22 cellular contexts compared by ENCODE assay signal in the genomic region with DNA sequence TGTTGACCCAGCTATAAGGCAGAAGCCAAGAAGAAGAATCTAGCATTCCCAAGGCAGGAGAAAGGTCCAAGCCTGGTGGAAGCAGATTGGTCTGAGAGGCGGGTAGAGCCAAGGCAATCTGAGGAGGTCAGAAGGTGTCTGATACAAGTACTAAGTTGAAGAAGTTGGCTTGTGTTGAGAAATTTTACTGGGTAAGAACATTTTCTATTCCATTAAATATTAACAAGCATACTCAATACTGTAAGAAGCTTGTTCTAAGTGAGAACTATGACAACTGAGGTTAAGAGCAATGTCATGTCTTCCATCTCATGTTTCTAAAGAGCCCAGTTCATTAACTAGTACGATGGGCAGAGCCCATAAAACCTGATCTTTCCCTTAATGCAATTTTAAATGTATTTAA.
A peak's percentile ranks its signal among the peaks of the same experiment; 100 is the strongest.
DNase-seq lines count a peak whose midpoint lies in the region; ATAC-seq, FAIRE-seq and TF ChIP-seq lines count a peak whose summit lies in the region.
"Had no signal": no experiment of that assay in that cellular context is flagged by ENCODE, and none has a peak within 500 bp of the region (broad histone marks: within the 10 kb centered on the region; RNA-seq: fewer than 3 reads in every experiment).

No MANE protein-coding gene starts in this region.

- H3K4me1 Mint-ChIP-seq in stimulated activated naive B cell treated with anti-CD40 and anti-IgM and Interleukin-4, amounts not matched to agents 10 μg/mL and 1 μg/mL and 100 μg/mL, for 72 hours: no peaks in the 10 kb centered on the region
- no peaks in the 10 kb centered on the region for H3K4me1 Mint-ChIP-seq in CD4-positive, alpha-beta memory T cell
- H3K4me1 Mint-ChIP-seq: activated naive CD4-positive, alpha-beta T cell treated with anti-CD3 and anti-CD28 coated beads, Interleukin-2, amount 50 U/mL, for 24 hours; memory B cell; nephron progenitor cell; stimulated activated naive CD8-positive, alpha-beta T cell treated with anti-CD3 and anti-CD28 coated beads, Interleukin-15, amount 100 ng/mL, for 72 hours had no signal

- no peak overlapping the region for H2AFZ ChIP-seq in PC-9

- no peaks in the 10 kb centered on the region for H3K36me3 ChIP-seq in CD4-positive, alpha-beta memory T cell (ENCODE audit: insufficient read depth, low read length)
- no peaks in the 10 kb centered on the region for H3K36me3 ChIP-seq in PC-9 (ENCODE audit: low read depth)

- no peaks in the 10 kb centered on the region for H3K27me3 ChIP-seq in CD4-positive, alpha-beta memory T cell (ENCODE audit: insufficient read depth, low read length)
- H3K27me3 ChIP-seq in PC-9 (ENCODE audit: insufficient read depth, low read depth): no peaks in the 10 kb centered on the region

- H3K79me2 ChIP-seq in PC-9 (ENCODE audit: low read depth): no peaks in the 10 kb centered on the region

- H3K9me3 Mint-ChIP-seq in stimulated activated naive B cell treated with anti-CD40 and anti-IgM and Interleukin-4, amounts not matched to agents 10 μg/mL and 1 μg/mL and 100 μg/mL, for 72 hours: no peaks in the 10 kb centered on the region
- peaks cover 0 to 1% (median 0%) of the 10 kb centered on the region in 8 donors for H3K9me3 Mint-ChIP-seq in CD4-positive, alpha-beta memory T cell
- H3K9me3 Mint-ChIP-seq: activated naive CD4-positive, alpha-beta T cell treated with anti-CD3 and anti-CD28 coated beads, Interleukin-2, amount 50 U/mL, for 24 hours; memory B cell; nephron progenitor cell; stimulated activated naive CD8-positive, alpha-beta T cell treated with anti-CD3 and anti-CD28 coated beads, Interleukin-15, amount 100 ng/mL, for 72 hours had no signal

- POLR2A ChIA-PET in CD4-positive, alpha-beta memory T cell (lab: Charles Lee; ENCODE audit: partially characterized antibody): no interaction called here
- POLR2A ChIA-PET in PC-9 (lab: Charles Lee; ENCODE audit: unreplicated experiment): no interaction called here

- no peak overlapping the region for H3K4me3 Mint-ChIP-seq in stimulated activated naive B cell treated with anti-CD40 and anti-IgM and Interleukin-4, amounts not matched to agents 10 μg/mL and 1 μg/mL and 100 μg/mL, for 72 hours
- H3K4me3 Mint-ChIP-seq in CD4-positive, alpha-beta memory T cell: no peak overlapping the region
- H3K4me3 Mint-ChIP-seq: activated naive CD4-positive, alpha-beta T cell treated with anti-CD3 and anti-CD28 coated beads, Interleukin-2, amount 50 U/mL, for 24 hours; memory B cell; nephron progenitor cell; stimulated activated naive CD8-positive, alpha-beta T cell treated with anti-CD3 and anti-CD28 coated beads, Interleukin-15, amount 100 ng/mL, for 72 hours had no signal

- no peaks in the 10 kb centered on the region for H3K9me2 ChIP-seq in PC-9 (ENCODE audit: insufficient read depth)

- DNase-seq in GM18507 (ENCODE audit: extremely low spot score, insufficient read length, low read depth) (no peak), PC-9 (no peak)
- DNase-seq in stimulated activated naive B cell treated with anti-CD40 and anti-IgM and Interleukin-4, amounts not matched to agents 10 μg/mL and 1 μg/mL and 100 μg/mL, for 72 hours: no peak
- DNase-seq in CD4-positive, alpha-beta memory T cell: no peak
- DNase-seq in activated CD8-positive, alpha-beta memory T cell treated with anti-CD3 and anti-CD28 coated beads for 24 hours: no peak
- DNase-seq: activated CD4-positive, CD25-positive, alpha-beta regulatory T cell treated with anti-CD3 and anti-CD28 coated beads, Interleukin-2, amount 50 U/mL, for 72 hours; cortex of kidney; DMS79 treated with DMSO at 0.1 percent for 48 hours; KG1; NCI-H1092 treated with DMSO at 0.1 percent for 48 hours; nephron progenitor cell; SHP77; stimulated activated CD4-positive, alpha-beta T cell treated with anti-CD3 and anti-CD28 coated beads, Interleukin-15, amount 100 ng/mL, for 24 hours; stimulated activated naive CD8-positive, alpha-beta T cell treated with anti-CD3 and anti-CD28 coated beads, Interleukin-15, amount 100 ng/mL, for 72 hours; T-helper 2 cell had no signal

- no peaks in the 10 kb centered on the region for H3K9me3 ChIP-seq in CD4-positive, alpha-beta memory T cell (ENCODE audit: control insufficient read depth in 1 of 2, low read length in 2 of 2)
- H3K9me3 ChIP-seq in PC-9 (ENCODE audit: insufficient read depth, low read depth): no peaks in the 10 kb centered on the region
- H3K9me3 ChIP-seq: A549 had no signal

- BruUV-seq in PC-9 (replicated peaks; lab: Mats Ljungman, UMichigan): no TSS peak

- no peak overlapping the region for H3K4me2 ChIP-seq in PC-9
- H3K4me2 ChIP-seq: A549 had no signal

- H3K36me3 Mint-ChIP-seq in stimulated activated naive B cell treated with anti-CD40 and anti-IgM and Interleukin-4, amounts not matched to agents 10 μg/mL and 1 μg/mL and 100 μg/mL, for 72 hours: no peaks in the 10 kb centered on the region
- no peaks in the 10 kb centered on the region for H3K36me3 Mint-ChIP-seq in CD4-positive, alpha-beta memory T cell
- H3K36me3 Mint-ChIP-seq: activated naive CD4-positive, alpha-beta T cell treated with anti-CD3 and anti-CD28 coated beads, Interleukin-2, amount 50 U/mL, for 24 hours; memory B cell had no signal

- no peak for TF ChIP-seq CTCF in PC-9 (conservative IDR thresholded peaks at IDR 0.05)

- no peak overlapping the region for H3K4me3 ChIP-seq in CD4-positive, alpha-beta memory T cell (ENCODE audit: low read length in 2 of 2)
- no peak overlapping the region for H3K4me3 ChIP-seq in PC-9
- H3K4me3 ChIP-seq: A549 had no signal

- no peak overlapping the region for H3K27ac ChIP-seq in CD4-positive, alpha-beta memory T cell (ENCODE audit: low read depth, low read length)
- no peak overlapping the region for H3K27ac ChIP-seq in PC-9
- H3K27ac ChIP-seq: A549 had no signal

- no peaks in the 10 kb centered on the region for H3F3A ChIP-seq in PC-9 (ENCODE audit: insufficient read depth, low read depth)

- no peaks in the 10 kb centered on the region for H4K20me1 ChIP-seq in PC-9 (ENCODE audit: insufficient read depth)

- no peak overlapping the region for H3K27ac Mint-ChIP-seq in stimulated activated naive B cell treated with anti-CD40 and anti-IgM and Interleukin-4, amounts not matched to agents 10 μg/mL and 1 μg/mL and 100 μg/mL, for 72 hours
- no peak overlapping the region for H3K27ac Mint-ChIP-seq in CD4-positive, alpha-beta memory T cell
- H3K27ac Mint-ChIP-seq: activated naive CD4-positive, alpha-beta T cell treated with anti-CD3 and anti-CD28 coated beads, Interleukin-2, amount 50 U/mL, for 24 hours; memory B cell; nephron progenitor cell; stimulated activated naive CD8-positive, alpha-beta T cell treated with anti-CD3 and anti-CD28 coated beads, Interleukin-15, amount 100 ng/mL, for 72 hours had no signal

- CTCF ChIA-PET in CD4-positive, alpha-beta memory T cell (lab: Charles Lee; ENCODE audit: partially characterized antibody): no interaction called here
- CTCF ChIA-PET in PC-9 (lab: Charles Lee): no interaction called here

- ATAC-seq in GM19397 (IDR thresholded peaks at IDR 0.05; ENCODE audit: unreplicated experiment): peak; percentile 76
- peak; percentile 84 for ATAC-seq in HG02678 (IDR thresholded peaks at IDR 0.05; ENCODE audit: unreplicated experiment)
- peak; percentile 90 for ATAC-seq in HG03354 (IDR thresholded peaks at IDR 0.05; ENCODE audit: poor library complexity, severe bottlenecking, unreplicated experiment)
- ATAC-seq in stimulated activated naive B cell treated with anti-CD40 and anti-IgM and Interleukin-4, amounts not matched to agents 10 μg/mL and 1 μg/mL and 100 μg/mL, for 72 hours (replicated peaks): no peak
- ATAC-seq: A549; HCT116; stimulated activated naive CD8-positive, alpha-beta T cell treated with anti-CD3 and anti-CD28 coated beads, Interleukin-15, amount 100 ng/mL, for 72 hours had no signal

- H3K27me3 Mint-ChIP-seq in stimulated activated naive B cell treated with anti-CD40 and anti-IgM and Interleukin-4, amounts not matched to agents 10 μg/mL and 1 μg/mL and 100 μg/mL, for 72 hours: no peaks in the 10 kb centered on the region
- peaks cover 0 to 2% of the 10 kb centered on the region in 2 donors for H3K27me3 Mint-ChIP-seq in CD4-positive, alpha-beta memory T cell
- H3K27me3 Mint-ChIP-seq: memory B cell; stimulated activated naive CD8-positive, alpha-beta T cell treated with anti-CD3 and anti-CD28 coated beads, Interleukin-15, amount 100 ng/mL, for 72 hours had no signal

- intact Hi-C loops in CD4-positive, alpha-beta memory T cell (cut with micrococcal nuclease): no loop called here
- intact Hi-C loops in PC-9 (cut with micrococcal nuclease; ENCODE audit: unreplicated experiment): no loop called here

- H3K4me1 ChIP-seq in CD4-positive, alpha-beta memory T cell (ENCODE audit: insufficient read depth, low read length): no peaks in the 10 kb centered on the region
- H3K4me1 ChIP-seq in PC-9 (replicated peaks; ENCODE audit: insufficient read depth): no peaks in the 10 kb centered on the region

- peak; percentile 59 for FAIRE-seq in GM18507 (lab: Jason Lieb, UNC)
- FAIRE-seq: A549 had no signal

Comparison
In these comparisons a context has a peak if more than half of its experiments do, and no peak if none do; other contexts are left out.
1. ATAC-seq: peak in GM19397 (single experiment), HG02678 (single experiment) and HG03354 (single experiment); none in stimulated activated naive B cell treated with anti-CD40 and anti-IgM and Interleukin-4, amounts not matched to agents 10 μg/mL and 1 μg/mL and 100 μg/mL, for 72 hours (0 of 2).